Comparison of ENCODE assay signal across 8 cellular contexts in genomic region chr6:11232177-11232967, GRCh38. TPM values are rescaled to one million over a fixed set of nuclear protein-coding genes. Genes with fewer than 3 reads are reported as not detected.
DNase-seq lines count a peak whose midpoint lies in the region; ATAC-seq, FAIRE-seq and TF ChIP-seq lines count a peak whose summit lies in the region.

TSS of gene NEDD9 (minus strand) at chr6:11232668. CDS start at chr6:11232515, 153 bp downstream.

- DNase-seq in AG04449 (ENCODE audit: low read depth, low spot score) (peak; percentile 79), NCI-H2227 treated with DMSO at 0.1 percent for 48 hours (lab: John Stamatoyannopoulos, UW) (peak; percentile 92), bronchial epithelial cell (ENCODE audit: low read depth) (peak; percentile 95), iPS-NIHi7 (ENCODE audit: extremely low spot score) (peak; percentile 96), smooth muscle cell (lab: John Stamatoyannopoulos, UW; ENCODE audit: unreplicated experiment) (peak; percentile 82)

- FAIRE-seq in bronchial epithelial cell (lab: Jason Lieb, UNC) = no peak

- peaks cover 50% of the 10 kb centered on the region for H4K20me1 ChIP-seq in smooth muscle cell (ENCODE audit: low read depth)

- ATAC-seq in GM18907 (IDR thresholded peaks at IDR 0.05; ENCODE audit: unreplicated experiment) (peak; percentile 97), HG03159 (IDR thresholded peaks at IDR 0.05; ENCODE audit: unreplicated experiment) (peak; percentile 99)

- peak within 1 kb of the TSS; percentile 98 for H3K9ac ChIP-seq in smooth muscle cell (ENCODE audit: low read depth)

- peaks cover 41% of the 10 kb centered on the region for H3K4me1 ChIP-seq in smooth muscle cell (ENCODE audit: low read depth)

- H3K4me2 ChIP-seq in smooth muscle cell = peak within 1 kb of the TSS; percentile 90

- CTCF ChIA-PET in AG04449 (lab: Yijun Ruan, JAX) = interaction anchor here (1.1 to 5.7 kb wide), 6 partner anchors 9 to 263 kb away, joined by 3 to 55 read pairs (median 7); no protein-coding TSS in a partner anchor

- H3F3A ChIP-seq in smooth muscle cell (ENCODE audit: low read depth) = peaks cover 32% of the 10 kb centered on the region

- H2AFZ ChIP-seq in smooth muscle cell (ENCODE audit: low read depth) = peak within 1 kb of the TSS; percentile 58

- H3K9me3 ChIP-seq in smooth muscle cell (replicated peaks; ENCODE audit: low read depth) = no peaks in the 10 kb centered on the region

- TF ChIP-seq CTCF in AG04449 (IDR thresholded peaks at IDR 0.05; ENCODE audit: insufficient read depth, low read length, missing control alignments) = no peak
- TF ChIP-seq CTCF in WI38 (IDR thresholded peaks at IDR 0.05; ENCODE audit: low read depth, low read length) = no peak
- TF ChIP-seq CTCF in bronchial epithelial cell (IDR thresholded peaks at IDR 0.05; ENCODE audit: insufficient read depth, low read length, severe bottlenecking) = no peak
- TF ChIP-seq CTCF in smooth muscle cell (IDR thresholded peaks at IDR 0.05; ENCODE audit: borderline replicate concordance, insufficient read depth, poor library complexity, severe bottlenecking) = no peak

- H3K27me3 ChIP-seq in bronchial epithelial cell (ENCODE audit: control insufficient read depth, insufficient read depth, low read length) (no peaks in the 10 kb centered on the region), smooth muscle cell (ENCODE audit: low read depth) (no peaks in the 10 kb centered on the region)

- H3K36me3 ChIP-seq in bronchial epithelial cell (ENCODE audit: control insufficient read depth, insufficient read depth, low read length) = no peaks in the 10 kb centered on the region
- H3K36me3 ChIP-seq in smooth muscle cell (ENCODE audit: low read depth) = no peaks in the 10 kb centered on the region

- peaks cover 50% of the 10 kb centered on the region for H3K79me2 ChIP-seq in smooth muscle cell (ENCODE audit: low read depth)

- peak within 1 kb of the TSS; percentile 85 for H3K4me3 ChIP-seq in AG04449 (ENCODE audit: low read depth, low read length)
- peak within 1 kb of the TSS; percentile 93 for H3K4me3 ChIP-seq in WI38 (ENCODE audit: low read depth, low read length)
- H3K4me3 ChIP-seq in bronchial epithelial cell (ENCODE audit: low read depth, low read length) = peak within 1 kb of the TSS; percentile 68
- peak within 1 kb of the TSS; percentile 92 for H3K4me3 ChIP-seq in smooth muscle cell

- WGBS in smooth muscle cell (ENCODE audit: low lambda C conversion rate) = 1% methylated on average over 31 of the region's 31 CpGs

- H3K27ac ChIP-seq in smooth muscle cell (ENCODE audit: low read depth) = peak within 1 kb of the TSS; percentile 99

- POLR2A ChIA-PET in AG04449 (lab: Yijun Ruan, JAX) = interaction anchor here (0.6 to 2.5 kb wide), 13 partner anchors 10 to 260 kb away, joined by 3 to 11 read pairs (median 3); no protein-coding TSS in a partner anchor

RNA-seq across cellular contexts. Expression of gene NEDD9, which starts in this region (rescaled TPM):
- total RNA-seq in bronchial epithelial cell (2.0 and 4.7 TPM in 2 replicates), smooth muscle cell (127 and 139 TPM in 2 replicates)
- 75.2 and 85.6 TPM in 2 replicates for polyA plus RNA-seq in smooth muscle cell

Comparison
In these comparisons a context has a peak if more than half of its experiments do, and no peak if none do; other contexts are left out.
1. Peak in every context shown above with its lines: DNase-seq, ATAC-seq, H3K4me3 ChIP-seq and H3K27ac ChIP-seq.
2. RNA of gene NEDD9 (total RNA-seq): 127 to 139 TPM in smooth muscle cell; 2.0 to 4.7 TPM in bronchial epithelial cell; every median in the first group is over 10 times any median in the second.